Comparison of ENCODE assay signal across 1 cellular context in the genomic region with DNA sequence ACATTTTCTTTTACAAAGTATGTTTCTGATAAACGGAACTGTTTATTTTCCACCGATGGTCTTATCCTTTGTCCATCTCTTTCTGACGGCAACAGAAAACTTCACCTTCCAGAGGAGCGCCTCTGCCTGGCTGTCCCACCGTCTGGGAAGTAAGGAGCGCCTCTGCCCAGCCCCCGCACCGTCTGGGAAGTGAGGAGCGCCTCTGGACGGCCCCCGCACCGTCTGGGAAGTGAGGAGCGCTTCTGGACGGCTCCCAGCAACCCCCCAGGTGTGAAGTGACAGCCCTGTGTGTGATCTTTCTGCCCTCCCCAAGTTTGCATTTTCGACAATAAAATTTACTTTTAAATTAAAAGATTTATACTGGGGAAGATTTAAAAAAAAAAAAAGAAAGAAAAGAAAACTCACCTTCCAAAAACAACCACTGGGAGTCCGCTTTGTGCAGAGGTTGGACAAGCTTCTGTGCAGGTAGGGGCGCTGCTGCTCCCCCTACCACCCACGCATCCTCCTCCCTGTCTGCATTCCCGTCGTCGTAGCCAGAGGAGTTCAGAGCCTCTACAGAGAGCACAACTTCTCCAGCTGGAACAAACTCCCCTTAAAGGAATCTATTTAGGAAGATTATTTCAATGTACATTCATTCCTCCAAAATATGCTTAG.
TF ChIP-seq lines count a peak whose summit lies in the region.

No MANE protein-coding gene starts in this region.

TF ChIP-seq in SK-N-SH treated with all-trans-retinoic acid at 6 μM for 48 hours, 23 proteins besides CTCF, POLR2A, EP300 and RAD21 (continued from another document):
- TF ChIP-seq, protein P1, sequence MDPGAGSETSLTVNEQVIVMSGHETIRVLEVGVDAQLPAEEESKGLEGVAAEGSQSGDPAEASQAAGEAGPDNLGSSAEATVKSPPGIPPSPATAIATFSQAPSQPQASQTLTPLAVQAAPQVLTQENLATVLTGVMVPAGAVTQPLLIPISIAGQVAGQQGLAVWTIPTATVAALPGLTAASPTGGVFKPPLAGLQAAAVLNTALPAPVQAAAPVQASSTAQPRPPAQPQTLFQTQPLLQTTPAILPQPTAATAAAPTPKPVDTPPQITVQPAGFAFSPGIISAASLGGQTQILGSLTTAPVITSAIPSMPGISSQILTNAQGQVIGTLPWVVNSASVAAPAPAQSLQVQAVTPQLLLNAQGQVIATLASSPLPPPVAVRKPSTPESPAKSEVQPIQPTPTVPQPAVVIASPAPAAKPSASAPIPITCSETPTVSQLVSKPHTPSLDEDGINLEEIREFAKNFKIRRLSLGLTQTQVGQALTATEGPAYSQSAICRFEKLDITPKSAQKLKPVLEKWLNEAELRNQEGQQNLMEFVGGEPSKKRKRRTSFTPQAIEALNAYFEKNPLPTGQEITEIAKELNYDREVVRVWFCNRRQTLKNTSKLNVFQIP (CRISPR knock-in tag; IDR thresholded peaks at IDR 0.05; ENCODE audit: borderline replicate concordance, low read depth): no peak
- no peak for TF ChIP-seq ESRRG (CRISPR knock-in tag; IDR thresholded peaks at IDR 0.05)
- no peak for TF ChIP-seq ZNF8 (CRISPR knock-in tag; IDR thresholded peaks at IDR 0.05)
- no peak for TF ChIP-seq SNAI2 (CRISPR knock-in tag; IDR thresholded peaks at IDR 0.05)
- TF ChIP-seq ISL1 (CRISPR knock-in tag; IDR thresholded peaks at IDR 0.05): no peak
- TF ChIP-seq ZNF70 (CRISPR knock-in tag; IDR thresholded peaks at IDR 0.05): no peak
- TF ChIP-seq TCF4 (CRISPR knock-in tag; IDR thresholded peaks at IDR 0.05; ENCODE audit: borderline replicate concordance): no peak
- TF ChIP-seq PPARA (CRISPR knock-in tag; IDR thresholded peaks at IDR 0.05; ENCODE audit: borderline replicate concordance): no peak
- TF ChIP-seq, protein P2, sequence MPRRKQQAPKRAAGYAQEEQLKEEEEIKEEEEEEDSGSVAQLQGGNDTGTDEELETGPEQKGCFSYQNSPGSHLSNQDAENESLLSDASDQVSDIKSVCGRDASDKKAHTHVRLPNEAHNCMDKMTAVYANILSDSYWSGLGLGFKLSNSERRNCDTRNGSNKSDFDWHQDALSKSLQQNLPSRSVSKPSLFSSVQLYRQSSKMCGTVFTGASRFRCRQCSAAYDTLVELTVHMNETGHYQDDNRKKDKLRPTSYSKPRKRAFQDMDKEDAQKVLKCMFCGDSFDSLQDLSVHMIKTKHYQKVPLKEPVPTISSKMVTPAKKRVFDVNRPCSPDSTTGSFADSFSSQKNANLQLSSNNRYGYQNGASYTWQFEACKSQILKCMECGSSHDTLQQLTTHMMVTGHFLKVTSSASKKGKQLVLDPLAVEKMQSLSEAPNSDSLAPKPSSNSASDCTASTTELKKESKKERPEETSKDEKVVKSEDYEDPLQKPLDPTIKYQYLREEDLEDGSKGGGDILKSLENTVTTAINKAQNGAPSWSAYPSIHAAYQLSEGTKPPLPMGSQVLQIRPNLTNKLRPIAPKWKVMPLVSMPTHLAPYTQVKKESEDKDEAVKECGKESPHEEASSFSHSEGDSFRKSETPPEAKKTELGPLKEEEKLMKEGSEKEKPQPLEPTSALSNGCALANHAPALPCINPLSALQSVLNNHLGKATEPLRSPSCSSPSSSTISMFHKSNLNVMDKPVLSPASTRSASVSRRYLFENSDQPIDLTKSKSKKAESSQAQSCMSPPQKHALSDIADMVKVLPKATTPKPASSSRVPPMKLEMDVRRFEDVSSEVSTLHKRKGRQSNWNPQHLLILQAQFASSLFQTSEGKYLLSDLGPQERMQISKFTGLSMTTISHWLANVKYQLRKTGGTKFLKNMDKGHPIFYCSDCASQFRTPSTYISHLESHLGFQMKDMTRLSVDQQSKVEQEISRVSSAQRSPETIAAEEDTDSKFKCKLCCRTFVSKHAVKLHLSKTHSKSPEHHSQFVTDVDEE (CRISPR knock-in tag; IDR thresholded peaks at IDR 0.05): no peak
- no peak for TF ChIP-seq GLIS3 (CRISPR knock-in tag; IDR thresholded peaks at IDR 0.05)
- TF ChIP-seq RARB (CRISPR knock-in tag; IDR thresholded peaks at IDR 0.05): no peak
